In the genomic region with DNA sequence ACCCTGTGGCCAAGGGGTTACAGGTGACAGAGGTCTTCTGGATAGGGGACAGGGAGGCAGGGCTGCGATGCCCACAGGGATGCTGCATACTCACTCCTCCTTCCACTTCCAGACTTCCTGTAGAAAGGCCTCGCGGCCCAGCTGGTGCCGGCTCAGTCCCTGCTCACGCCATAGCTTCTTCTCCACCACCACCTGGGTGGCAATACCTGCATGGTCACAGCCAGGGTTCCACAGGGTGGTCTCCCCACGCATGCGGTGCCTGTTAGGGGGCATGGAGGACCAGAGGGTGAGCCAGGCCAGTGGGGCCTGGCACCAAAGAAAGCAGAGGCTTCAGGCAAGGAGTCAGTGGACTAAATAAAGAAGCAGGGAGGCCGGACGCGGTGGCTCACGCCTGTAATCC, we compare ENCODE assay signal across 1 cellular context.
TF ChIP-seq lines count a peak whose summit lies in the region.

No MANE protein-coding gene starts in this region.

TF ChIP-seq in H1, 55 proteins besides CTCF, POLR2A, EP300 and RAD21:
- TF ChIP-seq SRF (IDR thresholded peaks at IDR 0.05; ENCODE audit: low read depth, low read length): no peak
- TF ChIP-seq NRF1 (IDR thresholded peaks at IDR 0.05; ENCODE audit: low read depth, low read length): no peak
- no peak for TF ChIP-seq SIX5 (IDR thresholded peaks at IDR 0.05; ENCODE audit: low read depth, low read length)
- TF ChIP-seq GTF2F1 (IDR thresholded peaks at IDR 0.05; ENCODE audit: borderline replicate concordance, low read depth, low read length): no peak
- TF ChIP-seq MAFK (IDR thresholded peaks at IDR 0.05; ENCODE audit: low read depth, low read length): no peak
- TF ChIP-seq ASH2L (IDR thresholded peaks at IDR 0.05; ENCODE audit: low read length): no peak
- no peak for TF ChIP-seq POU5F1 (IDR thresholded peaks at IDR 0.05; ENCODE audit: low read depth, low read length)
- no peak for TF ChIP-seq CEBPB (IDR thresholded peaks at IDR 0.05; ENCODE audit: low read depth, low read length)
- no peak for TF ChIP-seq KDM5A (IDR thresholded peaks at IDR 0.05; ENCODE audit: low read length)
- TF ChIP-seq EGR1 (IDR thresholded peaks at IDR 0.05; ENCODE audit: borderline replicate concordance, low read depth, low read length): no peak
- no peak for TF ChIP-seq CTBP2 (IDR thresholded peaks at IDR 0.05; ENCODE audit: borderline replicate concordance, insufficient read depth, insufficient read length, low read length)
- TF ChIP-seq RFX5 (IDR thresholded peaks at IDR 0.05; ENCODE audit: borderline replicate concordance, low read depth, low read length): no peak
- no peak for TF ChIP-seq SAP30 (IDR thresholded peaks at IDR 0.05; ENCODE audit: insufficient read depth, insufficient replicate concordance, low read length)
- TF ChIP-seq, protein P1, sequence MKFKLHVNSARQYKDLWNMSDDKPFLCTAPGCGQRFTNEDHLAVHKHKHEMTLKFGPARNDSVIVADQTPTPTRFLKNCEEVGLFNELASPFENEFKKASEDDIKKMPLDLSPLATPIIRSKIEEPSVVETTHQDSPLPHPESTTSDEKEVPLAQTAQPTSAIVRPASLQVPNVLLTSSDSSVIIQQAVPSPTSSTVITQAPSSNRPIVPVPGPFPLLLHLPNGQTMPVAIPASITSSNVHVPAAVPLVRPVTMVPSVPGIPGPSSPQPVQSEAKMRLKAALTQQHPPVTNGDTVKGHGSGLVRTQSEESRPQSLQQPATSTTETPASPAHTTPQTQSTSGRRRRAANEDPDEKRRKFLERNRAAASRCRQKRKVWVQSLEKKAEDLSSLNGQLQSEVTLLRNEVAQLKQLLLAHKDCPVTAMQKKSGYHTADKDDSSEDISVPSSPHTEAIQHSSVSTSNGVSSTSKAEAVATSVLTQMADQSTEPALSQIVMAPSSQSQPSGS (IDR thresholded peaks at IDR 0.05; ENCODE audit: low read length): no peak
- TF ChIP-seq TBP (IDR thresholded peaks at IDR 0.05; ENCODE audit: low read depth, low read length): no peak
- TF ChIP-seq RNF2 (IDR thresholded peaks at IDR 0.05; ENCODE audit: borderline replicate concordance, low read depth, low read length, missing control alignments, poor library complexity, severe bottlenecking): no peak
- no peak for TF ChIP-seq CBX5 (IDR thresholded peaks at IDR 0.05; ENCODE audit: low read depth, low read length)
- TF ChIP-seq GABPA (IDR thresholded peaks at IDR 0.05; ENCODE audit: borderline replicate concordance, insufficient read depth, low read length): no peak
TF ChIP-seq in H1: peak in this region for 0.
